11 cellular contexts compared by ENCODE assay signal in genomic region chr4:6309755-6310154, GRCh38. TPM values are rescaled to one million over a fixed set of nuclear protein-coding genes. Genes with fewer than 3 reads are reported as not detected.
DNase-seq lines count a peak whose midpoint lies in the region; ATAC-seq and TF ChIP-seq lines count a peak whose summit lies in the region.
"Had no signal": no experiment of that assay in that cellular context is flagged by ENCODE, and none has a peak within 500 bp of the region (broad histone marks: within the 10 kb centered on the region; RNA-seq: fewer than 3 reads in every experiment).

No MANE protein-coding gene starts in this region.

- intact Hi-C loops in Panc1 (cut with micrococcal nuclease; ENCODE audit: unreplicated experiment) = no loop called here

- no peak for TF ChIP-seq RAD21 in SK-N-SH (IDR thresholded peaks at IDR 0.05; ENCODE audit: low read length)

- no peak for ATAC-seq in SK-N-SH treated with all-trans-retinoic acid at 6 μM for 48 hours
- ATAC-seq in Panc1 = no peak
- no peak for ATAC-seq in GM21526 (IDR thresholded peaks at IDR 0.05; ENCODE audit: low FRiP score, unreplicated experiment)

- no peak for DNase-seq in SK-N-SH
- DNase-seq in Panc1 (ENCODE audit: low read depth, low spot score) = no peak
- DNase-seq in cortex of kidney (lab: John Stamatoyannopoulos, UW) = no peak
- DNase-seq in hypothalamus (lab: John Stamatoyannopoulos, UW) = no peak
- DNase-seq: DND-41, MV-4-11, small intestine had no signal

- TF ChIP-seq CTCF in SK-N-SH (IDR thresholded peaks at IDR 0.05) (no peak), Panc1 (IDR thresholded peaks at IDR 0.05) (no peak)

- H3K27ac ChIP-seq in SK-N-SH (ENCODE audit: low read depth in 2 of 2, low read length in 1 of 2) (no peak overlapping the region), Panc1 (ENCODE audit: low read length) (no peak overlapping the region), rectal smooth muscle tissue (ENCODE audit: low read depth, low read length) (no peak overlapping the region)

- H3K4me3 ChIP-seq in SK-N-SH (ENCODE audit: low read depth in 2 of 2, low read length in 1 of 2) (peak overlapping the region; percentile 54 to 60; a peak in 3 of 4 replicates), Panc1 (ENCODE audit: low read depth in 2 of 2, low read length in 2 of 2) (peak overlapping the region; percentile 45 to 52), iPS-18c (ENCODE audit: insufficient read depth, low read depth, low read length) (peak overlapping the region; percentile 43; the same call in 1 of the 2 replicates), rectal smooth muscle tissue (ENCODE audit: low read length) (peak overlapping the region; percentile 34)

- WGBS in SK-N-SH (ENCODE audit: low lambda C conversion rate) = 68% methylated on average over 8 of the region's 8 CpGs

- no peaks in the 10 kb centered on the region for H3K36me3 ChIP-seq in SK-N-SH (replicated peaks in 1 of 2; ENCODE audit: control insufficient read depth in 1 of 2, insufficient read depth in 2 of 2, low read length in 1 of 2)
- H3K36me3 ChIP-seq in Panc1 (ENCODE audit: control insufficient read depth, insufficient read depth, low read length) = no peaks in the 10 kb centered on the region
- no peaks in the 10 kb centered on the region for H3K36me3 ChIP-seq in rectal smooth muscle tissue (ENCODE audit: control insufficient read depth, insufficient read depth, low read length)

- H3K4me2 ChIP-seq in SK-N-SH = peak overlapping the region; percentile 82

- TF ChIP-seq EP300 in SK-N-SH (IDR thresholded peaks at IDR 0.05; ENCODE audit: borderline replicate concordance in 1 of 2, low read depth in 1 of 2, low read length in 1 of 2) = no peak

- POLR2A ChIA-PET in SK-N-SH (lab: Yijun Ruan, JAX) = interaction anchor here (1.4 kb wide), 1 partner anchor 31 kb away, joined by 5 read pairs; no protein-coding TSS in a partner anchor
- POLR2A ChIA-PET in Panc1 (lab: Charles Lee) = no interaction called here

- peaks cover 0 to 4% of the 10 kb centered on the region in 2 experiments; a peak in 1 of 4 replicates for H3K4me1 ChIP-seq in SK-N-SH (ENCODE audit: control insufficient read depth in 1 of 2, insufficient read depth in 2 of 2, low read depth in 1 of 2, low read length in 1 of 2)
- peaks cover 7% of the 10 kb centered on the region; the same call in 1 of the 2 replicates for H3K4me1 ChIP-seq in Panc1 (ENCODE audit: control insufficient read depth, insufficient read depth, low read length)
- H3K4me1 ChIP-seq in rectal smooth muscle tissue (ENCODE audit: control insufficient read depth, insufficient read depth, low read length) = peaks cover 3% of the 10 kb centered on the region

- H3K9me3 ChIP-seq in SK-N-SH = no peaks in the 10 kb centered on the region
- H3K9me3 ChIP-seq in Panc1 (ENCODE audit: control insufficient read depth, insufficient read depth, low read depth, low read length) = no peaks in the 10 kb centered on the region
- peaks cover 2% of the 10 kb centered on the region for H3K9me3 ChIP-seq in iPS-18c (ENCODE audit: control insufficient read depth, insufficient read depth, low read length)

- no peak overlapping the region for H3K9ac ChIP-seq in SK-N-SH
- no peak overlapping the region for H3K9ac ChIP-seq in rectal smooth muscle tissue (ENCODE audit: low read length)

- H4K20me1 ChIP-seq in SK-N-SH (ENCODE audit: insufficient read depth) = no peaks in the 10 kb centered on the region

- 0 out of 2 replicates have a peak overlapping the region, but pooled peaks have one; percentile 59 for H2AFZ ChIP-seq in SK-N-SH (ENCODE audit: low read depth)

- in situ Hi-C loops in Panc1 (cut with HindIII; ENCODE audit: low pct_unique_long_range_greater_than_20kb, low sequenced_read_pairs) = no loop called here

- no peaks in the 10 kb centered on the region; the same call in 1 of the 2 replicates for H3K27me3 ChIP-seq in SK-N-SH (ENCODE audit: insufficient read depth)
- H3K27me3 ChIP-seq in Panc1 (ENCODE audit: control insufficient read depth, insufficient read depth, low read length) = no peaks in the 10 kb centered on the region
- H3K27me3 ChIP-seq in rectal smooth muscle tissue (ENCODE audit: control insufficient read depth, insufficient read depth, low read length) = peaks cover 2% of the 10 kb centered on the region

- CTCF ChIA-PET in SK-N-SH (lab: Yijun Ruan, JAX) = interaction anchor here (0.7 to 17.5 kb wide), 7 partner anchors 20 to 1857 kb away, joined by 3 to 133 read pairs (median 3); no protein-coding TSS in a partner anchor
- CTCF ChIA-PET in Panc1 (lab: Charles Lee) = no interaction called here

- no peaks in the 10 kb centered on the region for H3K9me2 ChIP-seq in SK-N-SH

- H3F3A ChIP-seq in SK-N-SH (replicated peaks; ENCODE audit: insufficient read depth) = no peaks in the 10 kb centered on the region

- no TSS peak for BruUV-seq in Panc1 (replicated peaks; lab: Mats Ljungman, UMichigan)

- H3K79me2 ChIP-seq in SK-N-SH (ENCODE audit: insufficient read depth) = no peaks in the 10 kb centered on the region

TF ChIP-seq in SK-N-SH, 30 proteins besides CTCF, POLR2A, EP300 and RAD21:
- TF ChIP-seq MAX (IDR thresholded peaks at IDR 0.05; ENCODE audit: low read depth) = no peak
- TF ChIP-seq USF2 (IDR thresholded peaks at IDR 0.05; ENCODE audit: borderline replicate concordance, low read depth, low read length) = no peak
- TF ChIP-seq GABPA (IDR thresholded peaks at IDR 0.05; ENCODE audit: low read depth) = no peak

TF ChIP-seq in SK-N-SH treated with all-trans-retinoic acid at 6 μM for 48 hours, 23 proteins besides CTCF, POLR2A, EP300 and RAD21:
- no peak for TF ChIP-seq CSRNP3 (CRISPR knock-in tag; IDR thresholded peaks at IDR 0.05)
- TF ChIP-seq PPARA (CRISPR knock-in tag; IDR thresholded peaks at IDR 0.05; ENCODE audit: borderline replicate concordance) = no peak
- TF ChIP-seq, protein P1, sequence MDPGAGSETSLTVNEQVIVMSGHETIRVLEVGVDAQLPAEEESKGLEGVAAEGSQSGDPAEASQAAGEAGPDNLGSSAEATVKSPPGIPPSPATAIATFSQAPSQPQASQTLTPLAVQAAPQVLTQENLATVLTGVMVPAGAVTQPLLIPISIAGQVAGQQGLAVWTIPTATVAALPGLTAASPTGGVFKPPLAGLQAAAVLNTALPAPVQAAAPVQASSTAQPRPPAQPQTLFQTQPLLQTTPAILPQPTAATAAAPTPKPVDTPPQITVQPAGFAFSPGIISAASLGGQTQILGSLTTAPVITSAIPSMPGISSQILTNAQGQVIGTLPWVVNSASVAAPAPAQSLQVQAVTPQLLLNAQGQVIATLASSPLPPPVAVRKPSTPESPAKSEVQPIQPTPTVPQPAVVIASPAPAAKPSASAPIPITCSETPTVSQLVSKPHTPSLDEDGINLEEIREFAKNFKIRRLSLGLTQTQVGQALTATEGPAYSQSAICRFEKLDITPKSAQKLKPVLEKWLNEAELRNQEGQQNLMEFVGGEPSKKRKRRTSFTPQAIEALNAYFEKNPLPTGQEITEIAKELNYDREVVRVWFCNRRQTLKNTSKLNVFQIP (CRISPR knock-in tag; IDR thresholded peaks at IDR 0.05; ENCODE audit: borderline replicate concordance, low read depth) = no peak
- TF ChIP-seq TSHZ2 (CRISPR knock-in tag; IDR thresholded peaks at IDR 0.05) = no peak
- no peak for TF ChIP-seq OSR1 (CRISPR knock-in tag; IDR thresholded peaks at IDR 0.05)

RNA-seq across cellular contexts. Expression of gene WFS1, which starts 40.1 kb away (rescaled TPM):
- polyA plus RNA-seq in SK-N-SH (2012; rRNA removed) = 15.8 and 18.7 TPM in 2 replicates
- 6.5 and 10.4 TPM in 2 replicates for polyA plus RNA-seq in SK-N-SH (2012; cell fraction: cytosol; rRNA removed)
- 24.9 and 27.7 TPM in 2 replicates for polyA plus RNA-seq in SK-N-SH (2012; cell fraction: nucleus; rRNA removed)
- 67.5 TPM for total RNA-seq in Panc1 (2021; ENCODE audit: unreplicated experiment)
- polyA plus RNA-seq in Panc1 (2012; ENCODE audit: insufficient read length) = 91.6 TPM
